ENCODE assay signal across 8 cellular contexts in the genomic region with DNA sequence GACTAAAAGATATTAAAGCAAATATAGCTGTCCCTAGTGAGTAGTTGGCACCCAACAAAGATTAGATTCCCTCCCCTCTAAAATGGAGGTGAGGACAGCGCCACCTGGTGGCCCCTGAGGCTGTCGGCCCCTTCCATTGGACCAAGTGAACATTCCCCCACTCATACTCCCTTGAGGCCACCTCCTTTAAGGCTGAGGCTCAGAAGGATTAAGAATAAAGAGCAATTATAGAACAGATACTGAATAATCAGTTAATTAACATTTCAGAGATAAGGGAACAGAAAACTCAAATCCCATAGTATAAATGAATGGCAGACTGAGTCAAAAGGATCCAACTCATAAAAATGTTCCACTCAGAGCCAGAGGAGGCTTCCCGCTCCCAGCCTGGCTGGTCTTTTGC.
DNase-seq lines count a peak whose midpoint lies in the region; ATAC-seq lines count a peak whose summit lies in the region.

No MANE protein-coding gene starts in this region.

- intact Hi-C loops in activated CD4-positive, alpha-beta memory T cell treated with anti-CD3 and anti-CD28 coated beads for 36 hours (cut with micrococcal nuclease), result no loop called here

- POLR2A ChIA-PET in activated CD4-positive, alpha-beta memory T cell treated with anti-CD3 and anti-CD28 coated beads for 36 hours (lab: Charles Lee), result no interaction called here

- CTCF ChIA-PET in activated CD4-positive, alpha-beta memory T cell treated with anti-CD3 and anti-CD28 coated beads for 36 hours (lab: Charles Lee), result interaction anchor here (1.4 kb wide), 1 partner anchor 19 kb away, joined by 3 read pairs; no protein-coding TSS in a partner anchor

- H3K27me3 Mint-ChIP-seq in activated CD4-positive, alpha-beta memory T cell treated with anti-CD3 and anti-CD28 coated beads for 36 hours, result peaks cover 5% of the 10 kb centered on the region

- H3K36me3 Mint-ChIP-seq in activated CD4-positive, alpha-beta memory T cell treated with anti-CD3 and anti-CD28 coated beads for 36 hours, result no peaks in the 10 kb centered on the region

- H3K4me3 Mint-ChIP-seq in activated CD4-positive, alpha-beta memory T cell treated with anti-CD3 and anti-CD28 coated beads for 36 hours, result no peak overlapping the region

- no peaks in the 10 kb centered on the region for H3K9me3 Mint-ChIP-seq in activated CD4-positive, alpha-beta memory T cell treated with anti-CD3 and anti-CD28 coated beads for 36 hours

- DNase-seq in CD1c-positive myeloid dendritic cell (ENCODE audit: extremely low spot score) (peak; percentile 42), HT-29 (ENCODE audit: low spot score) (peak; percentile 50), iPS-NIHi11 (ENCODE audit: low spot score) (peak; percentile 71), SIG-M5 (lab: John Stamatoyannopoulos, UW) (no peak), NCI-H1092 treated with DMSO at 0.1 percent for 48 hours (lab: John Stamatoyannopoulos, UW) (no peak), NCI-H774 (lab: John Stamatoyannopoulos, UW) (no peak)
- DNase-seq in activated CD4-positive, alpha-beta memory T cell treated with anti-CD3 and anti-CD28 coated beads for 36 hours, result peak; percentile 58

- ATAC-seq in GM18867 (IDR thresholded peaks at IDR 0.05; ENCODE audit: unreplicated experiment), result peak; percentile 63

- peaks cover 4% of the 10 kb centered on the region for H3K4me1 Mint-ChIP-seq in activated CD4-positive, alpha-beta memory T cell treated with anti-CD3 and anti-CD28 coated beads for 36 hours (ENCODE audit: low read depth)

- H3K27ac Mint-ChIP-seq in activated CD4-positive, alpha-beta memory T cell treated with anti-CD3 and anti-CD28 coated beads for 36 hours, result no peak overlapping the region

Comparison
In these comparisons a context has a peak if more than half of its experiments do, and no peak if none do; other contexts are left out.
1. DNase-seq: peak in CD1c-positive myeloid dendritic cell (single experiment), HT-29 (single experiment), activated CD4-positive, alpha-beta memory T cell treated with anti-CD3 and anti-CD28 coated beads for 36 hours (single experiment) and iPS-NIHi11 (single experiment); none in SIG-M5 (single experiment), NCI-H1092 treated with DMSO at 0.1 percent for 48 hours (single experiment) and NCI-H774 (single experiment).